ENCODE assay signal across 7 cellular contexts in the genomic region with DNA sequence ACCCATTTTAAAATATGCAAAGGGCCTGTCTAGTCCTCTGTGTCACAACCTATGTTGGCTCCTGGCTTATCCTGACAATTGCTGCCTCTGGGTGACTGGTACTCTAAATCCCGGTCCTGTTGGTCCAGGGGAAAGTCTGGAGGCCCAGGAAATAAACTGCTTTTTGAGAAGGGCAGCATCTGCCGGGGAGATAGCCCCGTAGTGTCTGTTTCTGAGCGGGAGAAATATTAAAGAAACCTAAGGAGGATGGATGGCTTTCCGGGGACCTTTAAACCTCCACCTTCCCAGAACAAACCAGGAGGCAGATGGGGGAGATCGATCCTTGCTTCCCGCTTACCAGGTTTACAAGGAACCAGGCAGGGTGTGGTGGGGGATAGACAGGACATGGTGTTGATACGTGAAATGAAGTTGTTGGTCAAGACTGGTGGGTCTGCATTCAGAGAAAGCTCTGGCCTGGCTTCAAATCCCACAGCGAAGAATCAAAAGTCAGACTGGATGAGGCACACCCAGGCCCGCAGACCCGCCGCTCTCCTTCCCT. TPM values are rescaled to one million over a fixed set of nuclear protein-coding genes. Genes with fewer than 3 reads are reported as not detected.
A peak's percentile ranks its signal among the peaks of the same experiment; 100 is the strongest.
DNase-seq lines count a peak whose midpoint lies in the region; ATAC-seq, FAIRE-seq and TF ChIP-seq lines count a peak whose summit lies in the region.
"Had no signal": no experiment of that assay in that cellular context is flagged by ENCODE, and none has a peak within 500 bp of the region (broad histone marks: within the 10 kb centered on the region; RNA-seq: fewer than 3 reads in every experiment).

No MANE protein-coding gene starts in this region.

- WGBS in aorta, 2 donors = 69 to 70% methylated on average over 12 of the region's 12 CpGs

- peak overlapping the region; percentile 13 to 68 (median 54) for H3K4me3 ChIP-seq in keratinocyte (ENCODE audit: control insufficient read depth in 2 of 3, extremely low read depth in 1 of 3, insufficient read depth in 2 of 3, low read depth in 1 of 3, low read length in 3 of 3)
- H3K4me3 ChIP-seq in aorta (ENCODE audit: low read length in 2 of 2) = peak overlapping the region; percentile 22 to 71

- H3K79me2 ChIP-seq in keratinocyte (ENCODE audit: control insufficient read depth, insufficient read depth, low read length) = peaks cover 13% of the 10 kb centered on the region

- peaks cover 34% of the 10 kb centered on the region for H3K4me1 Mint-ChIP-seq in stimulated activated naive CD8-positive, alpha-beta T cell treated with anti-CD3 and anti-CD28 coated beads, Interleukin-15, Interleukin-2, amounts not matched to agents 100 ng/mL and 50 ng/mL, for 24 hours (ENCODE audit: low read depth)

- H3K27ac ChIP-seq in keratinocyte (ENCODE audit: control insufficient read depth, insufficient read depth, low read length) (peak overlapping the region; percentile 66), aorta (ENCODE audit: low read depth in 1 of 2, low read length in 2 of 2) (peak overlapping the region; percentile 70 to 85)

- no peaks in the 10 kb centered on the region for H4K20me1 ChIP-seq in keratinocyte (ENCODE audit: control insufficient read depth, extremely low read depth, insufficient read depth, low read length)

- H3K4me3 Mint-ChIP-seq in stimulated activated naive CD8-positive, alpha-beta T cell treated with anti-CD3 and anti-CD28 coated beads, Interleukin-15, Interleukin-2, amounts not matched to agents 100 ng/mL and 50 ng/mL, for 24 hours = peak overlapping the region; percentile 97

- FAIRE-seq in keratinocyte (lab: Jason Lieb, UNC) = peak; percentile 48

- H3K9me1 ChIP-seq in keratinocyte (ENCODE audit: control insufficient read depth, extremely low read depth, insufficient read depth, low read length) = no peaks in the 10 kb centered on the region

- H3K4me2 ChIP-seq in keratinocyte (ENCODE audit: control insufficient read depth, extremely low read depth, insufficient read depth, low read depth, low read length) = peak overlapping the region; percentile 77

- H3K27me3 Mint-ChIP-seq in stimulated activated naive CD8-positive, alpha-beta T cell treated with anti-CD3 and anti-CD28 coated beads, Interleukin-15, Interleukin-2, amounts not matched to agents 100 ng/mL and 50 ng/mL, for 24 hours = peaks cover 16% of the 10 kb centered on the region

- H3K36me3 ChIP-seq in keratinocyte (ENCODE audit: control insufficient read depth in 2 of 2, extremely low read depth in 1 of 2, insufficient read depth in 2 of 2, low read length in 2 of 2) (peaks cover 0 to 3% of the 10 kb centered on the region in 2 experiments), aorta (ENCODE audit: control insufficient read depth in 1 of 2, insufficient read depth in 2 of 2, low read length in 1 of 2) (no peaks in the 10 kb centered on the region)

- H3K27me3 ChIP-seq in keratinocyte (ENCODE audit: control insufficient read depth, extremely low read depth, insufficient read depth, low read length) (peaks cover 19% of the 10 kb centered on the region), aorta (ENCODE audit: control insufficient read depth in 1 of 2, insufficient read depth in 2 of 2, low read length in 1 of 2) (no peaks in the 10 kb centered on the region)

- peak overlapping the region; percentile 74 for H3K9ac ChIP-seq in keratinocyte (ENCODE audit: control insufficient read depth, extremely low read depth, insufficient read depth, low read length)

- intact Hi-C loops in aorta (cut with DNase I) = loop anchor here in 1 of 2 donors (5.0 kb wide), 2 partner anchors 34 to 49 kb away; no protein-coding TSS in a partner anchor

- ATAC-seq in stimulated activated naive CD8-positive, alpha-beta T cell treated with anti-CD3 and anti-CD28 coated beads, Interleukin-15, Interleukin-2, amounts not matched to agents 100 U/mL and 50 U/mL, for 24 hours = no peak
- no peak for ATAC-seq in aorta (ENCODE audit: low FRiP score)

- TF ChIP-seq CTCF in keratinocyte (optimal IDR thresholded peaks at IDR 0.05 in 1 of 3, IDR thresholded peaks at IDR 0.05 in 1 of 3, conservative IDR thresholded peaks at IDR 0.05 in 1 of 3; ENCODE audit: extremely low read depth in 1 of 3, insufficient read depth in 2 of 3, low read length in 3 of 3) = no peak

- H3K9me3 ChIP-seq in keratinocyte (ENCODE audit: control insufficient read depth, low read depth, low read length) (no peaks in the 10 kb centered on the region), aorta (ENCODE audit: control insufficient read depth, low read length) (no peaks in the 10 kb centered on the region)

- H2AFZ ChIP-seq in keratinocyte (ENCODE audit: control insufficient read depth, low read length) = peak overlapping the region; percentile 39

- dilution Hi-C loops in keratinocyte (cut with MboI; ENCODE audit: extremely low pct_ligation_motif_present, low sequenced_read_pairs) = no loop called here

- H3K4me1 ChIP-seq in keratinocyte (ENCODE audit: control insufficient read depth, extremely low read depth, insufficient read depth, low read length) (peaks cover 22% of the 10 kb centered on the region), aorta (ENCODE audit: control insufficient read depth in 1 of 2, insufficient read depth in 2 of 2, low read length in 2 of 2) (peaks cover 0 to 4% of the 10 kb centered on the region in 2 donors)

- no peak for DNase-seq in stimulated activated naive CD8-positive, alpha-beta T cell treated with anti-CD3 and anti-CD28 coated beads, Interleukin-15, Interleukin-2, amounts not matched to agents 100 U/mL and 50 U/mL, for 24 hours
- DNase-seq in keratinocyte (ENCODE audit: low read depth, low spot score) (no peak), aorta (no peak), NCI-H446 (lab: John Stamatoyannopoulos, UW) (no peak), NCI-H1092 (lab: John Stamatoyannopoulos, UW) (no peak)
- DNase-seq: NCI-H2029 treated with DMSO at 0.1 percent for 48 hours had no signal

- no peaks in the 10 kb centered on the region for H3K9me3 Mint-ChIP-seq in stimulated activated naive CD8-positive, alpha-beta T cell treated with anti-CD3 and anti-CD28 coated beads, Interleukin-15, Interleukin-2, amounts not matched to agents 100 ng/mL and 50 ng/mL, for 24 hours

- peaks cover 3% of the 10 kb centered on the region for H3K36me3 Mint-ChIP-seq in stimulated activated naive CD8-positive, alpha-beta T cell treated with anti-CD3 and anti-CD28 coated beads, Interleukin-15, Interleukin-2, amounts not matched to agents 100 ng/mL and 50 ng/mL, for 24 hours (ENCODE audit: low read depth)

- peak overlapping the region; percentile 98 for H3K27ac Mint-ChIP-seq in stimulated activated naive CD8-positive, alpha-beta T cell treated with anti-CD3 and anti-CD28 coated beads, Interleukin-15, Interleukin-2, amounts not matched to agents 100 ng/mL and 50 ng/mL, for 24 hours

RNA-seq across cellular contexts. Expression of gene HOXB2, which starts 3.8 kb away (rescaled TPM):
- polyA plus RNA-seq in keratinocyte = 3.0 to 5.7 TPM (median 3.8 TPM) in 3 replicates
- not detected for polyA plus RNA-seq in keratinocyte (2011; ENCODE audit: low read depth)
- polyA plus RNA-seq in keratinocyte (2011; cell fraction: cytosol; rRNA removed) = 4.2 and 4.6 TPM in 2 replicates
- 7.0 and 9.2 TPM in 2 replicates for polyA plus RNA-seq in keratinocyte (2011; cell fraction: nucleus; rRNA removed)
- 1.9 and 7.8 TPM in 2 replicates for polyA plus RNA-seq in keratinocyte (2012; ENCODE audit: low replicate concordance)
- polyA minus RNA-seq in keratinocyte = 0.33 to 1.6 TPM (median 0.58 TPM) in 3 replicates
- polyA minus RNA-seq in keratinocyte (2011; cell fraction: cytosol; rRNA and poly(A)+ RNA removed) = 3.3 TPM
- polyA minus RNA-seq in keratinocyte (2011; cell fraction: nucleus; rRNA and poly(A)+ RNA removed) = 0.53 and 0.85 TPM in 2 replicates
- total RNA-seq in aorta = 10 to 100 TPM; 25.4 to 36.9 TPM
- 10 to 100 TPM in 1 of 2 donors, 1 to 10 TPM in 1; 7.6 to 61.0 TPM for polyA plus RNA-seq in aorta

RNA-seq across cellular contexts. Expression of gene HOXB1, which starts 10.3 kb away (rescaled TPM):
- not detected in 3 replicates for polyA plus RNA-seq in keratinocyte
- not detected for polyA plus RNA-seq in keratinocyte (2011; ENCODE audit: low read depth)
- polyA plus RNA-seq in keratinocyte (2011; cell fraction: cytosol; rRNA removed) = not detected in 2 replicates
- polyA plus RNA-seq in keratinocyte (2011; cell fraction: nucleus; rRNA removed) = not detected in 2 replicates
- not detected in 2 replicates for polyA plus RNA-seq in keratinocyte (2012; ENCODE audit: low replicate concordance)
- polyA minus RNA-seq in keratinocyte = not detected in 3 replicates
- polyA minus RNA-seq in keratinocyte (2011; cell fraction: cytosol; rRNA and poly(A)+ RNA removed) = not detected
- not detected in 2 replicates for polyA minus RNA-seq in keratinocyte (2011; cell fraction: nucleus; rRNA and poly(A)+ RNA removed)
- total RNA-seq in aorta = not detected
- polyA plus RNA-seq in aorta = under 1 TPM in 1 of 2 donors, not detected in 1; 0.63 TPM

RNA-seq across cellular contexts. Expression of gene HOXB4, which starts 37.0 kb away (rescaled TPM):
- polyA plus RNA-seq in keratinocyte (0.46 to 0.89 TPM (median 0.59 TPM) in 3 replicates), aorta (10 to 100 TPM in 1 of 2 donors, 1 to 10 TPM in 1; 1.4 to 11.5 TPM)
- polyA plus RNA-seq in keratinocyte (2011; ENCODE audit: low read depth) = 0.11 TPM
- 0.46 and 0.55 TPM in 2 replicates for polyA plus RNA-seq in keratinocyte (2011; cell fraction: cytosol; rRNA removed)
- 1.4 and 1.8 TPM in 2 replicates for polyA plus RNA-seq in keratinocyte (2011; cell fraction: nucleus; rRNA removed)
- polyA plus RNA-seq in keratinocyte (2012; ENCODE audit: low replicate concordance) = 0.30 and 1.2 TPM in 2 replicates
- 0.19 to 0.92 TPM (median 0.30 TPM) in 3 replicates for polyA minus RNA-seq in keratinocyte
- not detected for polyA minus RNA-seq in keratinocyte (2011; cell fraction: cytosol; rRNA and poly(A)+ RNA removed)
- 0.21 and 0.70 TPM in 2 replicates for polyA minus RNA-seq in keratinocyte (2011; cell fraction: nucleus; rRNA and poly(A)+ RNA removed)
- total RNA-seq in aorta = 10 to 100 TPM in 1 of 2 donors, 1 to 10 TPM in 1; 6.6 to 17.9 TPM

RNA-seq across cellular contexts. Expression of gene HOXB3, which starts 48.9 kb away (rescaled TPM):
- polyA plus RNA-seq in keratinocyte (0.63 to 1.2 TPM (median 1.1 TPM) in 3 replicates), aorta (10 to 100 TPM in 1 of 2 donors, 1 to 10 TPM in 1; 2.4 to 30.5 TPM)
- polyA plus RNA-seq in keratinocyte (2011; ENCODE audit: low read depth) = 0.56 TPM
- 0.47 and 0.49 TPM in 2 replicates for polyA plus RNA-seq in keratinocyte (2011; cell fraction: cytosol; rRNA removed)
- 3.6 and 4.7 TPM in 2 replicates for polyA plus RNA-seq in keratinocyte (2011; cell fraction: nucleus; rRNA removed)
- 0.18 and 1.8 TPM in 2 replicates for polyA plus RNA-seq in keratinocyte (2012; ENCODE audit: low replicate concordance)
- 0.30 to 0.72 TPM (median 0.54 TPM) in 3 replicates for polyA minus RNA-seq in keratinocyte
- not detected for polyA minus RNA-seq in keratinocyte (2011; cell fraction: cytosol; rRNA and poly(A)+ RNA removed)
- polyA minus RNA-seq in keratinocyte (2011; cell fraction: nucleus; rRNA and poly(A)+ RNA removed) = 1.2 and 1.3 TPM in 2 replicates
- total RNA-seq in aorta = 10 to 100 TPM; 20.0 to 62.9 TPM

RNA-seq across cellular contexts. Expression of gene HOXB5, which starts 52.5 kb away (rescaled TPM):
- polyA plus RNA-seq in keratinocyte (0.04 to 0.19 TPM in 2 of 3 replicates, not detected in the other), aorta (1 to 10 TPM in 1 of 2 donors, not detected in 1; 3.6 TPM)
- not detected for polyA plus RNA-seq in keratinocyte (2011; ENCODE audit: low read depth)
- 0.04 TPM in 2 replicates for polyA plus RNA-seq in keratinocyte (2011; cell fraction: cytosol; rRNA removed)
- polyA plus RNA-seq in keratinocyte (2011; cell fraction: nucleus; rRNA removed) = 0.10 and 0.16 TPM in 2 replicates
- 0.07 TPM in 1 of 2 replicates, not detected in the other for polyA plus RNA-seq in keratinocyte (2012; ENCODE audit: low replicate concordance)
- polyA minus RNA-seq in keratinocyte = not detected in 3 replicates
- polyA minus RNA-seq in keratinocyte (2011; cell fraction: cytosol; rRNA and poly(A)+ RNA removed) = not detected
- polyA minus RNA-seq in keratinocyte (2011; cell fraction: nucleus; rRNA and poly(A)+ RNA removed) = not detected in 2 replicates
- total RNA-seq in aorta = 1 to 10 TPM; 1.4 to 5.9 TPM
